Comparison of ENCODE assay signal across 1 cellular context in the genomic region with DNA sequence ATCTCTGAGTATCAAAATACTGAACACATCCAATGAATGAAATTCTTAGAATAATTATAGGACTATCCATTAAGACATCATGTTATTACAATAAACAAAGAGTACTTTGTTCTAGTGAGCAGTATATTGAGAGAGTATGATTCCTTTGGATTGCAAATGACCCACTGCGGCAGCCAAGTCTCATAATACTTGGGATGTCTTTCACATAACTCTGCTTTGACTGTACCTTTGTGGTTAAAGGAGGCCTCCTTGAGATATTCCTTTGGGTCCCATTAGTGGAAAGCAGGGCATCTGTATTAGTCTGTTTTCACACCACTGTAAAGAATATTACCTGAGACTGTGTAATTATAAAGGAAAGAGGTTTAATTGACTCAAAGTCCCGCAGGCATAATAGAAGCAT.
TF ChIP-seq lines count a peak whose summit lies in the region.

No MANE protein-coding gene starts in this region.

TF ChIP-seq in GM23338, 12 proteins besides CTCF, POLR2A, EP300 and RAD21 (continued from another document):
- TF ChIP-seq ZNF462 (CRISPR knock-in tag; IDR thresholded peaks at IDR 0.05): no peak
- TF ChIP-seq JUNB (IDR thresholded peaks at IDR 0.05; ENCODE audit: unreplicated experiment): no peak
- TF ChIP-seq NANOG (IDR thresholded peaks at IDR 0.05; ENCODE audit: borderline replicate concordance): no peak
- no peak for TF ChIP-seq EZH2 (IDR thresholded peaks at IDR 0.05; ENCODE audit: low read depth, unreplicated experiment)
- no peak for TF ChIP-seq ZNF331 (CRISPR knock-in tag; IDR thresholded peaks at IDR 0.05; ENCODE audit: low read depth)
- TF ChIP-seq ZNF114 (CRISPR knock-in tag; IDR thresholded peaks at IDR 0.05): no peak
- no peak for TF ChIP-seq CREB1 (CRISPR knock-in tag; IDR thresholded peaks at IDR 0.05; ENCODE audit: low read depth)
- no peak for TF ChIP-seq STAT1 (IDR thresholded peaks at IDR 0.05; ENCODE audit: unreplicated experiment)
- TF ChIP-seq, protein P1, sequence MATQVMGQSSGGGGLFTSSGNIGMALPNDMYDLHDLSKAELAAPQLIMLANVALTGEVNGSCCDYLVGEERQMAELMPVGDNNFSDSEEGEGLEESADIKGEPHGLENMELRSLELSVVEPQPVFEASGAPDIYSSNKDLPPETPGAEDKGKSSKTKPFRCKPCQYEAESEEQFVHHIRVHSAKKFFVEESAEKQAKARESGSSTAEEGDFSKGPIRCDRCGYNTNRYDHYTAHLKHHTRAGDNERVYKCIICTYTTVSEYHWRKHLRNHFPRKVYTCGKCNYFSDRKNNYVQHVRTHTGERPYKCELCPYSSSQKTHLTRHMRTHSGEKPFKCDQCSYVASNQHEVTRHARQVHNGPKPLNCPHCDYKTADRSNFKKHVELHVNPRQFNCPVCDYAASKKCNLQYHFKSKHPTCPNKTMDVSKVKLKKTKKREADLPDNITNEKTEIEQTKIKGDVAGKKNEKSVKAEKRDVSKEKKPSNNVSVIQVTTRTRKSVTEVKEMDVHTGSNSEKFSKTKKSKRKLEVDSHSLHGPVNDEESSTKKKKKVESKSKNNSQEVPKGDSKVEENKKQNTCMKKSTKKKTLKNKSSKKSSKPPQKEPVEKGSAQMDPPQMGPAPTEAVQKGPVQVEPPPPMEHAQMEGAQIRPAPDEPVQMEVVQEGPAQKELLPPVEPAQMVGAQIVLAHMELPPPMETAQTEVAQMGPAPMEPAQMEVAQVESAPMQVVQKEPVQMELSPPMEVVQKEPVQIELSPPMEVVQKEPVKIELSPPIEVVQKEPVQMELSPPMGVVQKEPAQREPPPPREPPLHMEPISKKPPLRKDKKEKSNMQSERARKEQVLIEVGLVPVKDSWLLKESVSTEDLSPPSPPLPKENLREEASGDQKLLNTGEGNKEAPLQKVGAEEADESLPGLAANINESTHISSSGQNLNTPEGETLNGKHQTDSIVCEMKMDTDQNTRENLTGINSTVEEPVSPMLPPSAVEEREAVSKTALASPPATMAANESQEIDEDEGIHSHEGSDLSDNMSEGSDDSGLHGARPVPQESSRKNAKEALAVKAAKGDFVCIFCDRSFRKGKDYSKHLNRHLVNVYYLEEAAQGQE (IDR thresholded peaks at IDR 0.05; ENCODE audit: unreplicated experiment): no peak
